10 cellular contexts compared by ENCODE assay signal in genomic region chr3:113521981-113522380, GRCh38. TPM values are rescaled to one million over a fixed set of nuclear protein-coding genes. Genes with fewer than 3 reads are reported as not detected.
"Had no signal": no experiment of that assay in that cellular context is flagged by ENCODE, and none has a peak within 500 bp of the region (broad histone marks: within the 10 kb centered on the region; RNA-seq: fewer than 3 reads in every experiment).

No MANE protein-coding gene starts in this region.

- H3K4me3 Mint-ChIP-seq: H9, HFFc6 had no signal

- H3K9ac ChIP-seq: GM23248 had no signal

- H3K27ac ChIP-seq: GM23248 had no signal

- H3K4me1 Mint-ChIP-seq: H9 had no signal

- H3K36me3 ChIP-seq: HAP-1 had no signal

- H3K27ac Mint-ChIP-seq: H9, HFFc6 had no signal

- ATAC-seq: HCT116 had no signal

- H3K9me3 Mint-ChIP-seq: H9, HFFc6 had no signal

- H2AFZ ChIP-seq: GM23248 had no signal

- H3K4me1 ChIP-seq: HAP-1 had no signal

- H3K4me3 ChIP-seq: GM23248, HAP-1 had no signal

- DNase-seq: GM23248, GOT3, H7, H9, HCEC 1CT, HFFc6 had no signal

- H3K9me3 ChIP-seq: HAP-1 had no signal

RNA-seq across cellular contexts. Expression of gene SIDT1, which starts 10.4 kb away (rescaled TPM):
- total RNA-seq: GM23248, H1, H4, H7, H9, HFFc6 had no signal
- polyA plus RNA-seq: GM23248 had no signal
